In the genomic region with DNA sequence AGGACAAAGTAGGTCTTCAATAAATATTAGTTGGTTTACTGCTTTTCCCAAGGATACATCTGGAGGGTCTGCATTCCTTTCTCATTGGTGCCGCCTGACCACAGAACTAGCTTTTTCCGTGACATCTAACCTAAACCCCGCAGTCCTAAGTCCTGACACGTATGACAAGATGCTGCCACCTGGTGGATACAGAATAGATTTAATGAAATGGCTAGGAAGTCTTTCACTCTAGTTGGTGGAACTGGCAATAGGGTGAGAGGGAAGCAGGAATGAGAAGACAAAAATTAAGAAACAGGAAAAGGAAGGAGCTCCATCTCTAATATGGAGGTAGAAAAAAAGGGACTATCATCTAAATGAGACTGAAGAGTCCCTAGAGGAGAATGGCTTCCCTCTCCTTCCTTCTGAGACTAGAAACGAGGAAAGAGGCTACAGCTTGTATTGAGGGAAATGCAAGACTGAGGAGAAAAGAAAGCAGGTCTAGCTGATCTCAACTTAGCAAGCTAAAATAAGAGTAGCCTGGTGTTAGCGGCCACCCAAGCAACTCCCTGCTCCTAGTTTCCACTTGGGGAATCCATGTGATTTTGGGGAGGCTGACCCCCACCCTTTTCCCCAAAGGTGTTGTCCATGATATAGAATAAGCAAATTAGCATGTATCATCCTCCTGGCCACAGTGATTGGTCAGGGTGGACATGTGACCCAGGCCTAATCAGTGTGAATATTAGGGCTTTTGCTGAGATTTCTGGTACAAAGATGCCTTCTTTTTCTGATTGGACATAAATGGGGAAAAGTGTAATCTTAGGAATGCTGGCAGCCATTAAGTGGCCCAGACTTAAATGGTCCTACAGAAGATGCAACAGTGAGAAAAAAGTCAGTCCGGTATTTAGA, we compare ENCODE assay signal across 1 cellular context.
A peak's percentile ranks its signal among the peaks of the same experiment; 100 is the strongest.
TF ChIP-seq lines count a peak whose summit lies in the region.

No MANE protein-coding gene starts in this region.

TF ChIP-seq in HepG2, 621 proteins besides CTCF, POLR2A, EP300 and RAD21:
- TF ChIP-seq ZNF460 (CRISPR knock-in tag; IDR thresholded peaks at IDR 0.05; ENCODE audit: borderline replicate concordance) (no peak), TEAD3 (CRISPR knock-in tag; optimal IDR thresholded peaks at IDR 0.05; ENCODE audit: borderline replicate concordance) (peak; percentile 52), ZNF335 (CRISPR knock-in tag; IDR thresholded peaks at IDR 0.05) (peak; percentile 90), ATF7 (IDR thresholded peaks at IDR 0.05) (no peak), ATF7 (CRISPR knock-in tag; IDR thresholded peaks at IDR 0.05) (no peak), RXRB (CRISPR knock-in tag; IDR thresholded peaks at IDR 0.05; ENCODE audit: borderline replicate concordance) (peak; percentile 28; the same call in 1 of the 2 replicates), YEATS2 (CRISPR knock-in tag; IDR thresholded peaks at IDR 0.05; ENCODE audit: borderline replicate concordance) (no peak), FOSL2 (CRISPR knock-in tag; IDR thresholded peaks at IDR 0.05) (peak; percentile 21; the same call in 1 of the 2 replicates), SAP130 (CRISPR knock-in tag; IDR thresholded peaks at IDR 0.05; ENCODE audit: low read depth) (peak; percentile 46), SMC3 (IDR thresholded peaks at IDR 0.05; ENCODE audit: low read length) (peak; percentile 85), HOMEZ (CRISPR knock-in tag; IDR thresholded peaks at IDR 0.05; ENCODE audit: low read depth) (0 out of 2 replicates have a peak, but pooled peaks have one; percentile 40), RBFOX2 (IDR thresholded peaks at IDR 0.05; ENCODE audit: low read depth, low read length) (0 out of 2 replicates have a peak, but pooled peaks have one; percentile 10), SSRP1 (CRISPR knock-in tag; IDR thresholded peaks at IDR 0.05) (0 out of 2 replicates have a peak, but pooled peaks have one; percentile 45), ZSCAN9 (CRISPR knock-in tag; IDR thresholded peaks at IDR 0.05; ENCODE audit: borderline replicate concordance) (no peak), TFE3 (CRISPR knock-in tag; IDR thresholded peaks at IDR 0.05) (0 out of 2 replicates have a peak, but pooled peaks have one; percentile 14), ZNF530 (CRISPR knock-in tag; IDR thresholded peaks at IDR 0.05; ENCODE audit: low read depth) (no peak), NR2C2 (CRISPR knock-in tag; IDR thresholded peaks at IDR 0.05; ENCODE audit: borderline replicate concordance) (0 out of 2 replicates have a peak, but pooled peaks have one; percentile 17), IRF2 (CRISPR knock-in tag; IDR thresholded peaks at IDR 0.05) (0 out of 2 replicates have a peak, but pooled peaks have one; percentile 45), PPARG (CRISPR knock-in tag; conservative IDR thresholded peaks at IDR 0.05) (0 out of 2 replicates have a peak, but pooled peaks have one; percentile 52), THRA (CRISPR knock-in tag; IDR thresholded peaks at IDR 0.05; ENCODE audit: borderline replicate concordance) (peak; percentile 44; the same call in 1 of the 2 replicates), ATAD3A (CRISPR knock-in tag; IDR thresholded peaks at IDR 0.05) (no peak), GATAD1 (CRISPR knock-in tag; IDR thresholded peaks at IDR 0.05) (0 out of 2 replicates have a peak, but pooled peaks have one; percentile 27), CREB1 (IDR thresholded peaks at IDR 0.05) (no peak), CREB1 (CRISPR knock-in tag; IDR thresholded peaks at IDR 0.05) (peak; percentile 68), HMGXB4 (CRISPR knock-in tag; IDR thresholded peaks at IDR 0.05; ENCODE audit: borderline replicate concordance in 1 of 2, low read depth in 1 of 2) (peak in 1 of 2 experiments; percentile 71; a peak in 1 of 4 replicates), STAG1 (CRISPR knock-in tag; IDR thresholded peaks at IDR 0.05) (peak; percentile 83), KLF16 (CRISPR knock-in tag; IDR thresholded peaks at IDR 0.05) (peak in 1 of 2 experiments; percentile 34; a peak in 1 of 4 replicates), MIXL1 (CRISPR knock-in tag; IDR thresholded peaks at IDR 0.05) (peak; percentile 68), XRCC5 (optimal IDR thresholded peaks at IDR 0.05; ENCODE audit: low read length) (peak; percentile 39), NR2F6 (IDR thresholded peaks at IDR 0.05) (no peak), NR2F6 (CRISPR knock-in tag; IDR thresholded peaks at IDR 0.05) (0 out of 2 replicates have a peak, but pooled peaks have one; percentile 11)
- TF ChIP-seq, protein P1, sequence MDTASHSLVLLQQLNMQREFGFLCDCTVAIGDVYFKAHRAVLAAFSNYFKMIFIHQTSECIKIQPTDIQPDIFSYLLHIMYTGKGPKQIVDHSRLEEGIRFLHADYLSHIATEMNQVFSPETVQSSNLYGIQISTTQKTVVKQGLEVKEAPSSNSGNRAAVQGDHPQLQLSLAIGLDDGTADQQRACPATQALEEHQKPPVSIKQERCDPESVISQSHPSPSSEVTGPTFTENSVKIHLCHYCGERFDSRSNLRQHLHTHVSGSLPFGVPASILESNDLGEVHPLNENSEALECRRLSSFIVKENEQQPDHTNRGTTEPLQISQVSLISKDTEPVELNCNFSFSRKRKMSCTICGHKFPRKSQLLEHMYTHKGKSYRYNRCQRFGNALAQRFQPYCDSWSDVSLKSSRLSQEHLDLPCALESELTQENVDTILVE (CRISPR knock-in tag; IDR thresholded peaks at IDR 0.05) = 0 out of 2 replicates have a peak, but pooled peaks have one; percentile 50
- TF ChIP-seq, protein P2, sequence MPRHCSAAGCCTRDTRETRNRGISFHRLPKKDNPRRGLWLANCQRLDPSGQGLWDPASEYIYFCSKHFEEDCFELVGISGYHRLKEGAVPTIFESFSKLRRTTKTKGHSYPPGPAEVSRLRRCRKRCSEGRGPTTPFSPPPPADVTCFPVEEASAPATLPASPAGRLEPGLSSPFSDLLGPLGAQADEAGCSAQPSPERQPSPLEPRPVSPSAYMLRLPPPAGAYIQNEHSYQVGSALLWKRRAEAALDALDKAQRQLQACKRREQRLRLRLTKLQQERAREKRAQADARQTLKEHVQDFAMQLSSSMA (CRISPR knock-in tag; IDR thresholded peaks at IDR 0.05) = peak; percentile 57; the same call in 1 of the 2 replicates
- TF ChIP-seq, protein P3, sequence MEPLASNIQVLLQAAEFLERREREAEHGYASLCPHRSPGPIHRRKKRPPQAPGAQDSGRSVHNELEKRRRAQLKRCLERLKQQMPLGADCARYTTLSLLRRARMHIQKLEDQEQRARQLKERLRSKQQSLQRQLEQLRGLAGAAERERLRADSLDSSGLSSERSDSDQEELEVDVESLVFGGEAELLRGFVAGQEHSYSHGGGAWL (CRISPR knock-in tag; IDR thresholded peaks at IDR 0.05) = no peak
TF ChIP-seq in HepG2: peak in this region for 24.
